ENCODE assay signal across 23 cellular contexts in genomic region chr9:126794441-126794840, GRCh38. TPM values are rescaled to one million over a fixed set of nuclear protein-coding genes. Genes with fewer than 3 reads are reported as not detected.
A peak's percentile ranks its signal among the peaks of the same experiment; 100 is the strongest.
DNase-seq lines count a peak whose midpoint lies in the region; ATAC-seq and TF ChIP-seq lines count a peak whose summit lies in the region.
"Had no signal": no experiment of that assay in that cellular context is flagged by ENCODE, and none has a peak within 500 bp of the region (broad histone marks: within the 10 kb centered on the region; RNA-seq: fewer than 3 reads in every experiment).

No MANE protein-coding gene starts in this region.

- peaks cover 11 to 40% (median 19%) of the 10 kb centered on the region in 3 donors for H3K4me1 ChIP-seq in esophagus squamous epithelium
- H3K4me1 ChIP-seq: SJCRH30 had no signal

- H3K36me3 ChIP-seq in MG63 (no peaks in the 10 kb centered on the region), WERI-Rb-1 (no peaks in the 10 kb centered on the region), esophagus squamous epithelium (no peaks in the 10 kb centered on the region)
- H3K36me3 ChIP-seq: right lobe of liver, SJCRH30 had no signal

- whole genome bisulfite sequencing in esophagus squamous epithelium, 2 donors = 45 to 76% methylated on average over 4 to 6 of the region's 6 CpGs

- DNase-seq in MG63 (peak; percentile 37), WERI-Rb-1 (peak; percentile 66), esophagus squamous epithelium (lab: John Stamatoyannopoulos, UW) (no peak), NCI-H748 treated with DMSO at 0.1 percent for 48 hours (lab: John Stamatoyannopoulos, UW) (no peak)
- DNase-seq: activated CD4-positive, alpha-beta T cell treated with anti-CD3 and anti-CD28 coated beads, Interleukin-2, amount 10 ng/mL, durations not matched to agents 7 days and 5 days; activated CD8-positive, alpha-beta memory T cell treated with anti-CD3 and anti-CD28 coated beads, Interleukin-2, amount 50 U/mL, for 4 hours; activated naive CD8-positive, alpha-beta T cell treated with anti-CD3 and anti-CD28 coated beads for 36 hours; CD4-positive, CD25-positive, alpha-beta regulatory T cell; cortex of kidney; DMS 273 treated with DMSO at 0.1 percent for 48 hours; foreskin fibroblast; immature natural killer cell; left ventricle myocardium superior; NCI-H1694 treated with DMSO at 0.1 percent for 48 hours; posterior cingulate gyrus; right lobe of liver; SJCRH30; T-helper 2 cell had no signal

- H3K27me3 ChIP-seq in MG63 (no peaks in the 10 kb centered on the region), WERI-Rb-1 (ENCODE audit: insufficient read depth, low read depth, severe bottlenecking) (no peaks in the 10 kb centered on the region), esophagus squamous epithelium (peaks cover 0 to 62% (median 0%) of the 10 kb centered on the region in 4 donors)
- H3K27me3 ChIP-seq: right lobe of liver had no signal

- no peak for TF ChIP-seq POLR2A in esophagus squamous epithelium (IDR thresholded peaks at IDR 0.05)

- ATAC-seq in GM21526 (IDR thresholded peaks at IDR 0.05; ENCODE audit: low FRiP score, unreplicated experiment) (no peak), GM19397 (IDR thresholded peaks at IDR 0.05; ENCODE audit: unreplicated experiment) (no peak)
- ATAC-seq: activated T-helper 17 cell treated with anti-CD3 and anti-CD28 coated beads, Interleukin-2, amount 50 U/mL, for 72 hours; left ventricle myocardium superior; Panc1; right lobe of liver had no signal

- H3K9me3 ChIP-seq in MG63 (no peaks in the 10 kb centered on the region), WERI-Rb-1 (ENCODE audit: severe bottlenecking) (peaks cover 5% of the 10 kb centered on the region), esophagus squamous epithelium (peaks cover 0 to 4% (median 0%) of the 10 kb centered on the region in 3 donors)
- H3K9me3 ChIP-seq: right lobe of liver had no signal

- peak overlapping the region; percentile 34 for H3K27ac ChIP-seq in WERI-Rb-1
- H3K27ac ChIP-seq in esophagus squamous epithelium = peak overlapping the region; percentile 20 to 59 (median 42)
- H3K27ac ChIP-seq in skin epidermis = peak overlapping the region in 14 of 21 experiments; percentile 12 to 76 (median 55)
- H3K27ac ChIP-seq: right lobe of liver, SJCRH30 had no signal

- TF ChIP-seq CTCF in WERI-Rb-1 (IDR thresholded peaks at IDR 0.05; ENCODE audit: low read depth, low read length) = no peak
- no peak for TF ChIP-seq CTCF in esophagus squamous epithelium (IDR thresholded peaks at IDR 0.05)

- intact Hi-C loops in esophagus squamous epithelium (cut with DNase I) = no loop called here

- H3K4me3 ChIP-seq in MG63 (no peak overlapping the region), WERI-Rb-1 (ENCODE audit: low read depth, low read length) (no peak overlapping the region), esophagus squamous epithelium (no peak overlapping the region), skin epidermis (no peak overlapping the region)
- H3K4me3 ChIP-seq: right lobe of liver, SJCRH30 had no signal

RNA-seq across cellular contexts. Expression of gene ZBTB43, which starts 10.4 kb away (rescaled TPM):
- total RNA-seq in MG63 (2014; rRNA removed; shearing (Covaris generic); ENCODE audit: low replicate concordance) = 3.2 and 3.8 TPM in 2 replicates
- total RNA-seq in esophagus squamous epithelium = 10 to 100 TPM in 3 of 4 donors, 1 to 10 TPM in 1; 9.9 to 14.3 (median 12.9) TPM

Comparison
In these comparisons a context has a peak if more than half of its experiments do, and no peak if none do; other contexts are left out.
1. DNase-seq: peak in MG63 (single experiment) and WERI-Rb-1 (single experiment); none in esophagus squamous epithelium (single experiment) and NCI-H748 treated with DMSO at 0.1 percent for 48 hours (single experiment).
2. Peak in every context shown above with its lines, with median percentiles within 50 percentile points of each other: H3K27ac ChIP-seq.